In the genomic region with DNA sequence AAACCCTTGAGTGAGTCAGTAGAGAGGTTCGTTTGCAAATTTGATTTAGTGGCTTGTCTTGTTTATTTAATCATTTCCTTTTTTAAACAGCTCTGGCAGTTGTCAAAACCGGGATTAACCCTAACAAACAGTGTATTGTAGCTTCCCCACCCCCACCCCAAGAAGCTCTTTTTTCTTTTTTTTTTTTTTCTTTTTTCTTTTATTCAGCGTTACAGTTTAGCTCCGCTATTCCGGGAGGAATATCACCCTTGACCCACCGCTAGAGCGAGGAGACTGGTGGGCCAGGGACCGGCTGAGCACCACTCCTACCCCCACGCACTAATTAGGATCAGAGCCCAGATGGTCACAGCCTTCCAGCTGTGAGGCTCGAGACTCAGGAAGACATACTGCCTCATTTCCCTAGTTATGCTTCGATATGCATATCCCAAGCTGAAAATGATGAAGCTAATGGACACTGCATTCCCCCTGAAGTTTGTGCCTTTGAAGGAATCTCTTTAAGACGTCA, we compare ENCODE assay signal across 10 cellular contexts. TPM values are rescaled to one million over a fixed set of nuclear protein-coding genes. Genes with fewer than 3 reads are reported as not detected.
DNase-seq lines count a peak whose midpoint lies in the region; ATAC-seq, FAIRE-seq and TF ChIP-seq lines count a peak whose summit lies in the region.
"Had no signal": no experiment of that assay in that cellular context is flagged by ENCODE, and none has a peak within 500 bp of the region (broad histone marks: within the 10 kb centered on the region; RNA-seq: fewer than 3 reads in every experiment).

No MANE protein-coding gene starts in this region.

- H3K4me2 ChIP-seq in GM23338, result peak overlapping the region; percentile 83
- H3K4me2 ChIP-seq in SU-DHL-6 (ENCODE audit: low read depth, low read length, poor library complexity, severe bottlenecking), result peak overlapping the region; percentile 77

- H3K9me3 Mint-ChIP-seq in GM23338, result no peaks in the 10 kb centered on the region
- H3K9me3 Mint-ChIP-seq: activated CD4-positive, alpha-beta T cell treated with anti-CD3 and anti-CD28 coated beads, Interleukin-2, amount 10 ng/mL, durations not matched to agents 24 days and 14 days had no signal

- peaks cover 32% of the 10 kb centered on the region for H3K27me3 ChIP-seq in GM23338 (ENCODE audit: insufficient read depth)
- no peaks in the 10 kb centered on the region for H3K27me3 ChIP-seq in SU-DHL-6 (ENCODE audit: low read length)
- H3K27me3 ChIP-seq in spleen (replicated peaks in 1 of 7), result peaks cover 0 to 60% (median 21%) of the 10 kb centered on the region in 7 donors

- H3K27me3 Mint-ChIP-seq in GM23338 (ENCODE audit: insufficient read depth, low read depth, poor library complexity), result peaks cover 29% of the 10 kb centered on the region

- intact Hi-C loops in spleen (cut with DNase I; ENCODE audit: low total_unique reads), result no loop called here

- H3K9me3 ChIP-seq in SU-DHL-6 (ENCODE audit: insufficient read depth, low read length), result no peaks in the 10 kb centered on the region
- no peaks in the 10 kb centered on the region for H3K9me3 ChIP-seq in spleen

- H3K4me1 ChIP-seq in GM23338 (ENCODE audit: insufficient read depth) (peaks cover 37% of the 10 kb centered on the region), spleen (peaks cover 7 to 36% (median 25%) of the 10 kb centered on the region in 6 donors)

- peaks cover 27% of the 10 kb centered on the region for H3K4me1 Mint-ChIP-seq in GM23338

- no peak for ATAC-seq in GM23338
- ATAC-seq in HG02588 (IDR thresholded peaks at IDR 0.05; ENCODE audit: unreplicated experiment), result no peak
- ATAC-seq in GM19395 (IDR thresholded peaks at IDR 0.05; ENCODE audit: unreplicated experiment), result no peak

- TF ChIP-seq CTCF in GM23338 (conservative IDR thresholded peaks at IDR 0.05; ENCODE audit: low read depth in 2 of 2) (no peak), SU-DHL-6 (IDR thresholded peaks at IDR 0.05; ENCODE audit: insufficient read depth, low read length, poor library complexity, severe bottlenecking) (no peak), spleen (IDR thresholded peaks at IDR 0.05 in 8 of 11, conservative IDR thresholded peaks at IDR 0.05 in 3 of 11) (no peak)

- H2AFZ ChIP-seq in GM23338 (peak overlapping the region; percentile 99), SU-DHL-6 (ENCODE audit: low read depth, low read length, severe bottlenecking) (no peak overlapping the region)

- H4K20me1 ChIP-seq in GM23338 (replicated peaks; ENCODE audit: insufficient read depth) (no peaks in the 10 kb centered on the region; the same call in 1 of the 2 replicates), SU-DHL-6 (ENCODE audit: low read depth, low read length) (0 out of 2 replicates have a peak, but pooled peaks cover 6% of the 10 kb centered on the region)

- 0 out of 2 replicates have a peak, but pooled peaks cover 4% of the 10 kb centered on the region for H3K79me2 ChIP-seq in GM23338 (replicated peaks; ENCODE audit: insufficient read depth)
- H3K79me2 ChIP-seq in SU-DHL-6 (ENCODE audit: insufficient read depth, low read length), result peaks cover 64% of the 10 kb centered on the region

- 22 to 32% (median 28%) methylated on average over 12 of the region's 12 CpGs for WGBS in spleen, 5 donors

- peak; percentile 10 for DNase-seq in GM23338 (ENCODE audit: low spot score)
- DNase-seq in iPS-NIHi11 (ENCODE audit: low spot score), result peak; percentile 13
- no peak for DNase-seq in spleen
- no peak for DNase-seq in GM19239 (ENCODE audit: insufficient read length, low spot score)
- DNase-seq in SIG-M5 (lab: John Stamatoyannopoulos, UW), result no peak

- H3F3A ChIP-seq in GM23338 (replicated peaks; ENCODE audit: low read depth) (peaks cover 12% of the 10 kb centered on the region), SU-DHL-6 (ENCODE audit: insufficient read depth) (0 out of 2 replicates have a peak, but pooled peaks cover 2% of the 10 kb centered on the region)

- H3K9ac ChIP-seq in SU-DHL-6 (ENCODE audit: low read length), result peak overlapping the region; percentile 83

- H3K9me2 ChIP-seq in GM23338 (ENCODE audit: insufficient read depth) (no peaks in the 10 kb centered on the region), SU-DHL-6 (replicated peaks; ENCODE audit: insufficient read depth, low read length) (no peaks in the 10 kb centered on the region)

- H3K36me3 ChIP-seq in GM23338 (ENCODE audit: insufficient read depth) (no peaks in the 10 kb centered on the region), SU-DHL-6 (ENCODE audit: low read length) (no peaks in the 10 kb centered on the region), spleen (no peaks in the 10 kb centered on the region)

- peak overlapping the region; percentile 89 for H3K4me3 ChIP-seq in GM23338
- peak overlapping the region; percentile 80 for H3K4me3 ChIP-seq in SU-DHL-6 (ENCODE audit: insufficient read depth, low read length, poor library complexity, severe bottlenecking)
- H3K4me3 ChIP-seq in spleen, result peak overlapping the region; percentile 46 to 87 (median 52)

- H3K27ac ChIP-seq in GM23338 (ENCODE audit: low read depth) (no peak overlapping the region), SU-DHL-6 (ENCODE audit: low read depth, low read length) (peak overlapping the region; percentile 86; the same call in 1 of the 2 replicates), spleen (peak overlapping the region in 5 of 8 donors; percentile 39 to 76 (median 63))

- peak overlapping the region; percentile 87 for H3K4me3 Mint-ChIP-seq in GM23338

- no peak for FAIRE-seq in GM19239 (lab: Jason Lieb, UNC)
- FAIRE-seq: bronchial epithelial cell had no signal

- TF ChIP-seq POLR2A in spleen (IDR thresholded peaks at IDR 0.05), result no peak

- H3K36me3 Mint-ChIP-seq in GM23338 (ENCODE audit: low read depth), result no peaks in the 10 kb centered on the region

- no peak overlapping the region for H3K27ac Mint-ChIP-seq in GM23338
- H3K27ac Mint-ChIP-seq: activated CD4-positive, alpha-beta T cell treated with anti-CD3 and anti-CD28 coated beads, Interleukin-2, amount 10 ng/mL, durations not matched to agents 24 days and 14 days had no signal

TF ChIP-seq in GM23338, 12 proteins besides CTCF, POLR2A, EP300 and RAD21 (continues in another document):
- TF ChIP-seq, protein P1, sequence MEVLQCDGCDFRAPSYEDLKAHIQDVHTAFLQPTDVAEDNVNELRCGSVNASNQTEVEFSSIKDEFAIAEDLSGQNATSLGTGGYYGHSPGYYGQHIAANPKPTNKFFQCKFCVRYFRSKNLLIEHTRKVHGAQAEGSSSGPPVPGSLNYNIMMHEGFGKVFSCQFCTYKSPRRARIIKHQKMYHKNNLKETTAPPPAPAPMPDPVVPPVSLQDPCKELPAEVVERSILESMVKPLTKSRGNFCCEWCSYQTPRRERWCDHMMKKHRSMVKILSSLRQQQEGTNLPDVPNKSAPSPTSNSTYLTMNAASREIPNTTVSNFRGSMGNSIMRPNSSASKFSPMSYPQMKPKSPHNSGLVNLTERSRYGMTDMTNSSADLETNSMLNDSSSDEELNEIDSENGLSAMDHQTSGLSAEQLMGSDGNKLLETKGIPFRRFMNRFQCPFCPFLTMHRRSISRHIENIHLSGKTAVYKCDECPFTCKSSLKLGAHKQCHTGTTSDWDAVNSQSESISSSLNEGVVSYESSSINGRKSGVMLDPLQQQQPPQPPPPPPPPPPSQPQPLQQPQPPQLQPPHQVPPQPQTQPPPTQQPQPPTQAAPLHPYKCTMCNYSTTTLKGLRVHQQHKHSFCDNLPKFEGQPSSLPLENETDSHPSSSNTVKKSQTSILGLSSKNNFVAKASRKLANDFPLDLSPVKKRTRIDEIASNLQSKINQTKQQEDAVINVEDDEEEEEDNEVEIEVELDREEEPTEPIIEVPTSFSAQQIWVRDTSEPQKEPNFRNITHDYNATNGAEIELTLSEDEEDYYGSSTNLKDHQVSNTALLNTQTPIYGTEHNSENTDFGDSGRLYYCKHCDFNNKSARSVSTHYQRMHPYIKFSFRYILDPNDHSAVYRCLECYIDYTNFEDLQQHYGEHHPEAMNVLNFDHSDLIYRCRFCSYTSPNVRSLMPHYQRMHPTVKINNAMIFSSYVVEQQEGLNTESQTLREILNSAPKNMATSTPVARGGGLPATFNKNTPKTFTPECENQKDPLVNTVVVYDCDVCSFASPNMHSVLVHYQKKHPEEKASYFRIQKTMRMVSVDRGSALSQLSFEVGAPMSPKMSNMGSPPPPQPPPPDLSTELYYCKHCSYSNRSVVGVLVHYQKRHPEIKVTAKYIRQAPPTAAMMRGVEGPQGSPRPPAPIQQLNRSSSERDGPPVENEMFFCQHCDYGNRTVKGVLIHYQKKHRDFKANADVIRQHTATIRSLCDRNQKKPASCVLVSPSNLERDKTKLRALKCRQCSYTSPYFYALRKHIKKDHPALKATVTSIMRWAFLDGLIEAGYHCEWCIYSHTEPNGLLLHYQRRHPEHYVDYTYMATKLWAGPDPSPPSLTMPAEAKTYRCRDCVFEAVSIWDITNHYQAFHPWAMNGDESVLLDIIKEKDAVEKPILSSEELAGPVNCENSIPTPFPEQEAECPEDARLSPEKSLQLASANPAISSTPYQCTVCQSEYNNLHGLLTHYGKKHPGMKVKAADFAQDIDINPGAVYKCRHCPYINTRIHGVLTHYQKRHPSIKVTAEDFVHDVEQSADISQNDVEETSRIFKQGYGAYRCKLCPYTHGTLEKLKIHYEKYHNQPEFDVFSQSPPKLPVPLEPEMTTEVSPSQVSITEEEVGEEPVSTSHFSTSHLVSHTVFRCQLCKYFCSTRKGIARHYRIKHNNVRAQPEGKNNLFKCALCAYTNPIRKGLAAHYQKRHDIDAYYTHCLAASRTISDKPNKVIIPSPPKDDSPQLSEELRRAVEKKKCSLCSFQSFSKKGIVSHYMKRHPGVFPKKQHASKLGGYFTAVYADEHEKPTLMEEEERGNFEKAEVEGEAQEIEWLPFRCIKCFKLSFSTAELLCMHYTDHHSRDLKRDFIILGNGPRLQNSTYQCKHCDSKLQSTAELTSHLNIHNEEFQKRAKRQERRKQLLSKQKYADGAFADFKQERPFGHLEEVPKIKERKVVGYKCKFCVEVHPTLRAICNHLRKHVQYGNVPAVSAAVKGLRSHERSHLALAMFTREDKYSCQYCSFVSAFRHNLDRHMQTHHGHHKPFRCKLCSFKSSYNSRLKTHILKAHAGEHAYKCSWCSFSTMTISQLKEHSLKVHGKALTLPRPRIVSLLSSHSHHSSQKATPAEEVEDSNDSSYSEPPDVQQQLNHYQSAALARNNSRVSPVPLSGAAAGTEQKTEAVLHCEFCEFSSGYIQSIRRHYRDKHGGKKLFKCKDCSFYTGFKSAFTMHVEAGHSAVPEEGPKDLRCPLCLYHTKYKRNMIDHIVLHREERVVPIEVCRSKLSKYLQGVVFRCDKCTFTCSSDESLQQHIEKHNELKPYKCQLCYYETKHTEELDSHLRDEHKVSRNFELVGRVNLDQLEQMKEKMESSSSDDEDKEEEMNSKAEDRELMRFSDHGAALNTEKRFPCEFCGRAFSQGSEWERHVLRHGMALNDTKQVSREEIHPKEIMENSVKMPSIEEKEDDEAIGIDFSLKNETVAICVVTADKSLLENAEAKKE (CRISPR knock-in tag; IDR thresholded peaks at IDR 0.05), result no peak
- TF ChIP-seq JUNB (IDR thresholded peaks at IDR 0.05; ENCODE audit: unreplicated experiment), result no peak
- no peak for TF ChIP-seq ZNF331 (CRISPR knock-in tag; IDR thresholded peaks at IDR 0.05; ENCODE audit: low read depth)
- no peak for TF ChIP-seq NANOG (IDR thresholded peaks at IDR 0.05; ENCODE audit: borderline replicate concordance)

RNA-seq across cellular contexts. Expression of gene PARM1, which starts 2.0 kb away (rescaled TPM):
- 9.4 and 10.4 TPM in 2 replicates for total RNA-seq in GM23338 (2014; rRNA removed; shearing (Covaris generic))
- 4.3 and 4.9 TPM in 2 replicates for polyA plus RNA-seq in GM23338 (2016; fragmentation: Nextera tagmentation; extraction: Ambion mirVana)
- total RNA-seq in spleen, result 10 to 100 TPM; 10.3 to 42.6 (median 16.1) TPM
- 1 to 10 TPM; 2.6 to 4.6 (median 4.6) TPM for polyA plus RNA-seq in spleen
- total RNA-seq: activated CD4-positive, alpha-beta T cell treated with anti-CD3 and anti-CD28 coated beads, Interleukin-2, amount 10 ng/mL, durations not matched to agents 24 days and 14 days; bronchial epithelial cell had no signal

Comparison
In these comparisons a context has a peak if more than half of its experiments do, and no peak if none do; other contexts are left out.
1. DNase-seq: peak in GM23338 (single experiment) and iPS-NIHi11 (single experiment); none in spleen (single experiment), GM19239 (single experiment) and SIG-M5 (single experiment).
2. Peak in every context shown above with its lines, with median percentiles within 50 percentile points of each other: H3K4me3 ChIP-seq.